In genomic region chr9:94166237-94167054, GRCh38 we compare ENCODE assay signal across 8 cellular contexts.
DNase-seq lines count a peak whose midpoint lies in the region; ATAC-seq and TF ChIP-seq lines count a peak whose summit lies in the region.

No MANE protein-coding gene starts in this region.

- H3K9me3 Mint-ChIP-seq in natural killer cell treated with Interleukin-12 subunit alpha and Interleukin-12 subunit beta and Interleukin-15 and Interleukin-18, amount 100 ng/mL, for 72 hours: no peaks in the 10 kb centered on the region

- DNase-seq in ELF-1 (ENCODE audit: low read depth, low spot score): peak; percentile 99
- peak; percentile 98 for DNase-seq in H4 (ENCODE audit: low spot score)
- DNase-seq in LNCaP clone FGC (ENCODE audit: low read depth): peak; percentile 97
- peak; percentile 98 for DNase-seq in RPMI8226
- peak; percentile 89 for DNase-seq in activated T-helper 9 cell treated with anti-CD3 and anti-CD28 coated beads, Interleukin-2, amount 50 U/mL, for 16 hours (ENCODE audit: low read depth)
- DNase-seq in fibroblast of pulmonary artery (ENCODE audit: low read depth): peak; percentile 100
- DNase-seq in natural killer cell treated with Interleukin-12 subunit alpha and Interleukin-12 subunit beta and Interleukin-15 and Interleukin-18, amount 100 ng/mL, for 72 hours (ENCODE audit: low spot score): peak; percentile 97
- DNase-seq in stimulated activated naive CD4-positive, alpha-beta T cell treated with Interleukin-2 at 50 U/mL for 16 hours (lab: John Stamatoyannopoulos, UW): peak; percentile 94

- H3K27me3 Mint-ChIP-seq in natural killer cell treated with Interleukin-12 subunit alpha and Interleukin-12 subunit beta and Interleukin-15 and Interleukin-18, amount 100 ng/mL, for 72 hours: no peaks in the 10 kb centered on the region

- 0 out of 2 replicates have a peak, but pooled peaks have one; percentile 5 for TF ChIP-seq CTCF in LNCaP clone FGC (IDR thresholded peaks at IDR 0.05; ENCODE audit: control insufficient read depth, extremely low read depth, insufficient read depth)
- no peak for TF ChIP-seq CTCF in fibroblast of pulmonary artery (IDR thresholded peaks at IDR 0.05; ENCODE audit: low read length, missing control alignments)

- H3K27ac Mint-ChIP-seq in natural killer cell treated with Interleukin-12 subunit alpha and Interleukin-12 subunit beta and Interleukin-15 and Interleukin-18, amount 100 ng/mL, for 72 hours: peak overlapping the region; percentile 84 to 86

- peaks cover 7% of the 10 kb centered on the region for H3K36me3 Mint-ChIP-seq in natural killer cell treated with Interleukin-12 subunit alpha and Interleukin-12 subunit beta and Interleukin-15 and Interleukin-18, amount 100 ng/mL, for 72 hours

- H3K4me1 Mint-ChIP-seq in natural killer cell treated with Interleukin-12 subunit alpha and Interleukin-12 subunit beta and Interleukin-15 and Interleukin-18, amount 100 ng/mL, for 72 hours (ENCODE audit: low read depth in 2 of 2): peaks cover 31 to 40% of the 10 kb centered on the region in 2 donors

- H3K4me3 Mint-ChIP-seq in natural killer cell treated with Interleukin-12 subunit alpha and Interleukin-12 subunit beta and Interleukin-15 and Interleukin-18, amount 100 ng/mL, for 72 hours: peak overlapping the region; percentile 93

- ATAC-seq in natural killer cell treated with Interleukin-12 subunit alpha and Interleukin-12 subunit beta and Interleukin-15 and Interleukin-18, amount 100 ng/mL, for 72 hours: peak; percentile 79 to 85

- H3K4me3 ChIP-seq in LNCaP clone FGC (ENCODE audit: low read depth, low read length) (peak overlapping the region; percentile 77), fibroblast of pulmonary artery (replicated peaks; ENCODE audit: low read depth, low read length) (peak overlapping the region; percentile 82)

Comparison
In these comparisons a context has a peak if more than half of its experiments do, and no peak if none do; other contexts are left out.
1. Peak in every context shown above with its lines: DNase-seq, ATAC-seq and H3K4me3 ChIP-seq.